Comparison of ENCODE assay signal across 18 cellular contexts in genomic region chr3:127534161-127534451, GRCh38. TPM values are rescaled to one million over a fixed set of nuclear protein-coding genes. Genes with fewer than 3 reads are reported as not detected.
DNase-seq lines count a peak whose midpoint lies in the region; ATAC-seq and TF ChIP-seq lines count a peak whose summit lies in the region.
"Had no signal": no experiment of that assay in that cellular context is flagged by ENCODE, and none has a peak within 500 bp of the region (broad histone marks: within the 10 kb centered on the region; RNA-seq: fewer than 3 reads in every experiment).

No MANE protein-coding gene starts in this region.

- intact Hi-C loops in posterior vena cava (cut with DNase I): loop anchor here in 1 of 2 donors (10.0 kb wide), 1 partner anchor 1009 kb away; the partner anchor contains the start of gene CHST13

- peaks cover 23% of the 10 kb centered on the region for H3K27me3 Mint-ChIP-seq in activated CD8-positive, alpha-beta memory T cell treated with anti-CD3 and anti-CD28 coated beads, Interleukin-2, amount 10 ng/mL, durations not matched to agents 7 days and 5 days
- H3K27me3 Mint-ChIP-seq in neural progenitor cell (ENCODE audit: insufficient read depth, low read depth): peaks cover 23% of the 10 kb centered on the region
- H3K27me3 Mint-ChIP-seq: CD4-positive, alpha-beta T cell had no signal

- H3K27ac ChIP-seq in neural progenitor cell: no peak overlapping the region
- H3K27ac ChIP-seq: 22Rv1 had no signal

- H3K36me3 ChIP-seq in neural progenitor cell: no peaks in the 10 kb centered on the region
- H3K36me3 ChIP-seq: BLaER1 had no signal

- H3K4me2 ChIP-seq in neural progenitor cell: no peak overlapping the region
- H3K4me2 ChIP-seq: BLaER1, GM23338 had no signal

- CTCF ChIA-PET in activated CD8-positive, alpha-beta memory T cell treated with anti-CD3 and anti-CD28 coated beads, Interleukin-2, amount 10 ng/mL, durations not matched to agents 7 days and 5 days (lab: Charles Lee): no interaction called here

- no peaks in the 10 kb centered on the region for H3K4me1 Mint-ChIP-seq in activated CD8-positive, alpha-beta memory T cell treated with anti-CD3 and anti-CD28 coated beads, Interleukin-2, amount 10 ng/mL, durations not matched to agents 7 days and 5 days
- H3K4me1 Mint-ChIP-seq in neural progenitor cell: peaks cover 52% of the 10 kb centered on the region

- no peaks in the 10 kb centered on the region for H3K79me2 ChIP-seq in neural progenitor cell (ENCODE audit: low read depth)

- no peak overlapping the region for H3K4me3 ChIP-seq in neural progenitor cell
- H3K4me3 ChIP-seq: BLaER1, GM23338 had no signal

- H3K36me3 Mint-ChIP-seq in activated CD8-positive, alpha-beta memory T cell treated with anti-CD3 and anti-CD28 coated beads, Interleukin-2, amount 10 ng/mL, durations not matched to agents 7 days and 5 days: no peaks in the 10 kb centered on the region
- H3K36me3 Mint-ChIP-seq in neural progenitor cell: peaks cover 3% of the 10 kb centered on the region
- H3K36me3 Mint-ChIP-seq: CD14-positive monocyte; CD8-positive, alpha-beta memory T cell had no signal

- H3K9me3 Mint-ChIP-seq in activated CD8-positive, alpha-beta memory T cell treated with anti-CD3 and anti-CD28 coated beads, Interleukin-2, amount 10 ng/mL, durations not matched to agents 7 days and 5 days (ENCODE audit: low read depth): no peaks in the 10 kb centered on the region
- peaks cover 15% of the 10 kb centered on the region for H3K9me3 Mint-ChIP-seq in neural progenitor cell
- H3K9me3 Mint-ChIP-seq: CD14-positive monocyte; CD4-positive, alpha-beta T cell; CD8-positive, alpha-beta memory T cell; GM23338 had no signal

- H2AFZ ChIP-seq in neural progenitor cell (replicated peaks): no peak overlapping the region
- H2AFZ ChIP-seq: GM23338 had no signal

- TF ChIP-seq CTCF in neural progenitor cell (IDR thresholded peaks at IDR 0.05): no peak

- H3K27me3 ChIP-seq in neural progenitor cell: no peaks in the 10 kb centered on the region
- H3K27me3 ChIP-seq: BLaER1 had no signal

- ATAC-seq in activated CD8-positive, alpha-beta memory T cell treated with anti-CD3 and anti-CD28 coated beads, Interleukin-2, amount 10 ng/mL, durations not matched to agents 7 days and 5 days: no peak
- no peak for ATAC-seq in HG03469 (IDR thresholded peaks at IDR 0.05; ENCODE audit: unreplicated experiment)
- ATAC-seq: GM23338, HCT116 had no signal

- no peak overlapping the region for H3K27ac Mint-ChIP-seq in activated CD8-positive, alpha-beta memory T cell treated with anti-CD3 and anti-CD28 coated beads, Interleukin-2, amount 10 ng/mL, durations not matched to agents 7 days and 5 days
- peak overlapping the region; percentile 14 for H3K27ac Mint-ChIP-seq in neural progenitor cell
- H3K27ac Mint-ChIP-seq: B cell; CD4-positive, alpha-beta T cell; GM23338; H9 had no signal

- DNase-seq in activated CD8-positive, alpha-beta memory T cell treated with anti-CD3 and anti-CD28 coated beads for 24 hours: peak; percentile 45
- DNase-seq in activated CD8-positive, alpha-beta memory T cell treated with anti-CD3 and anti-CD28 coated beads, Interleukin-2, amount 10 ng/mL, durations not matched to agents 7 days and 5 days: no peak
- DNase-seq in neural progenitor cell (ENCODE audit: low spot score) (no peak), posterior vena cava (ENCODE audit: low spot score) (peak; percentile 56), OCI-M2 (lab: John Stamatoyannopoulos, UW; ENCODE audit: unreplicated experiment) (no peak)
- DNase-seq: CD4-positive, alpha-beta T cell; CD8-positive, alpha-beta memory T cell; DMS 273 treated with DMSO at 0.1 percent for 48 hours; DMS79; GF-D8; H9 had no signal

- no peak overlapping the region for H3K4me3 Mint-ChIP-seq in activated CD8-positive, alpha-beta memory T cell treated with anti-CD3 and anti-CD28 coated beads, Interleukin-2, amount 10 ng/mL, durations not matched to agents 7 days and 5 days
- H3K4me3 Mint-ChIP-seq in neural progenitor cell: no peak overlapping the region
- H3K4me3 Mint-ChIP-seq: B cell; CD14-positive monocyte; CD4-positive, alpha-beta T cell; CD8-positive, alpha-beta memory T cell; GM23338; H9 had no signal

- peaks cover 29% of the 10 kb centered on the region for H3K4me1 ChIP-seq in neural progenitor cell

- H4K20me1 ChIP-seq in neural progenitor cell (ENCODE audit: low read depth): no peaks in the 10 kb centered on the region
- H4K20me1 ChIP-seq: BLaER1 had no signal

- no peaks in the 10 kb centered on the region for H3F3A ChIP-seq in neural progenitor cell (ENCODE audit: low read depth)

- no peak overlapping the region for H3K9ac ChIP-seq in neural progenitor cell
- H3K9ac ChIP-seq: BLaER1 had no signal

- H3K9me3 ChIP-seq in neural progenitor cell (ENCODE audit: low read depth): no peaks in the 10 kb centered on the region
- H3K9me3 ChIP-seq: BLaER1 had no signal

RNA-seq across cellular contexts. Expression of gene TPRA1, which starts 56.4 kb away (rescaled TPM):
- 10 to 100 TPM; 32.8 to 34.5 TPM for total RNA-seq in activated CD8-positive, alpha-beta memory T cell treated with anti-CD3 and anti-CD28 coated beads, Interleukin-2, amount 10 ng/mL, durations not matched to agents 7 days and 5 days
- 11.8 and 27.4 TPM in 2 replicates for total RNA-seq in neural progenitor cell (ENCODE audit: low replicate concordance)
- total RNA-seq in posterior vena cava: 10 to 100 TPM; 21.4 to 22.8 TPM

Comparison
In these comparisons a context has a peak if more than half of its experiments do, and no peak if none do; other contexts are left out.
1. DNase-seq: peak in activated CD8-positive, alpha-beta memory T cell treated with anti-CD3 and anti-CD28 coated beads for 24 hours (single experiment) and posterior vena cava (single experiment); none in activated CD8-positive, alpha-beta memory T cell treated with anti-CD3 and anti-CD28 coated beads, Interleukin-2, amount 10 ng/mL, durations not matched to agents 7 days and 5 days (single experiment), neural progenitor cell (single experiment) and OCI-M2 (single experiment).